In genomic region chr18:63828120-63828519, GRCh38 we compare ENCODE assay signal across 18 cellular contexts. TPM values are rescaled to one million over a fixed set of nuclear protein-coding genes. Genes with fewer than 3 reads are reported as not detected.
DNase-seq lines count a peak whose midpoint lies in the region; ATAC-seq, FAIRE-seq and TF ChIP-seq lines count a peak whose summit lies in the region.
"Had no signal": no experiment of that assay in that cellular context is flagged by ENCODE, and none has a peak within 500 bp of the region (broad histone marks: within the 10 kb centered on the region; RNA-seq: fewer than 3 reads in every experiment).

No MANE protein-coding gene starts in this region.

- no peaks in the 10 kb centered on the region for H3K79me1 ChIP-seq in IMR-90 (ENCODE audit: low read depth in 1 of 2, low read length in 2 of 2)

- intact Hi-C loops in IMR-90 (cut with micrococcal nuclease): no loop called here

- ATAC-seq in IMR-90 (ENCODE audit: low read depth) (no peak), SK-N-SH treated with all-trans-retinoic acid at 6 μM for 48 hours (0 out of 3 replicates have a peak, but pooled peaks have one; percentile 9), GM21786 (IDR thresholded peaks at IDR 0.05; ENCODE audit: unreplicated experiment) (no peak), HG03378 (IDR thresholded peaks at IDR 0.05; ENCODE audit: unreplicated experiment) (no peak)
- ATAC-seq: HepG2 had no signal

- H3K27ac ChIP-seq in IMR-90 (ENCODE audit: insufficient read depth, low read length): no peak overlapping the region
- no peak overlapping the region for H3K27ac ChIP-seq in osteoblast (ENCODE audit: low read depth, low read length)
- H3K27ac ChIP-seq: BLaER1 treated with 17β-estradiol and CSF1 and Interleukin-3, amounts not matched to agents 10 nM and 100 nM had no signal

- H2BK120ac ChIP-seq in IMR-90 (ENCODE audit: low read depth, low read length): peak overlapping the region; percentile 90; the same call in 1 of the 2 replicates

- no peak for DNase-seq in D721Med (ENCODE audit: insufficient read length, low spot score)
- no peak for DNase-seq in IMR-90
- peak; percentile 7 for DNase-seq in left kidney (ENCODE audit: low read depth, low spot score)
- DNase-seq in osteoblast (ENCODE audit: insufficient read length, low spot score, missing footprints): no peak
- DNase-seq: 8988T; AML-193; Calu3; CD4-positive, CD25-positive, alpha-beta regulatory T cell; DMS79 treated with DMSO at 0.1 percent for 48 hours; H7 had no signal

- H4K5ac ChIP-seq in IMR-90 (ENCODE audit: low read depth, low read length): no peak overlapping the region; the same call in 1 of the 2 replicates

- H2AK9ac ChIP-seq in IMR-90 (replicated peaks; ENCODE audit: low read depth, low read length, poor library complexity): no peak overlapping the region

- FAIRE-seq in D721Med (lab: Jason Lieb, UNC): peak; percentile 84
- FAIRE-seq: G401.6, GM12891, HepG2, HTR-8/SVneo had no signal

- WGBS in IMR-90 (ENCODE audit: extremely low coverage in 2 of 2, insufficient read length in 1 of 2), 2 experiments: no CpG with 5 or more reads among the region's 3 CpGs

- H3K4me3 ChIP-seq in IMR-90 (ENCODE audit: insufficient read depth, low read depth, low read length) (no peak overlapping the region), osteoblast (ENCODE audit: insufficient read depth, low read length) (no peak overlapping the region)
- H3K4me3 ChIP-seq: BLaER1 treated with 17β-estradiol and CSF1 and Interleukin-3, amounts not matched to agents 10 nM and 100 nM had no signal

- CTCF ChIA-PET in IMR-90 (lab: Yijun Ruan, JAX): interaction anchor here (1.0 kb wide), 1 partner anchor 9 kb away, joined by 3 read pairs; no protein-coding TSS in a partner anchor

- H3K36me3 ChIP-seq in IMR-90 (ENCODE audit: control insufficient read depth, insufficient read depth, low read length) (no peaks in the 10 kb centered on the region), osteoblast (ENCODE audit: insufficient read depth, low read length) (no peaks in the 10 kb centered on the region)
- H3K36me3 ChIP-seq: BLaER1 treated with 17β-estradiol and CSF1 and Interleukin-3, amounts not matched to agents 10 nM and 100 nM had no signal

- H4K91ac ChIP-seq in IMR-90 (ENCODE audit: insufficient read depth, low read depth, low read length): no peak overlapping the region

- TF ChIP-seq CTCF in D721Med (IDR thresholded peaks at IDR 0.05; ENCODE audit: insufficient read depth, missing control alignments): no peak
- no peak for TF ChIP-seq CTCF in IMR-90 (conservative IDR thresholded peaks at IDR 0.05; ENCODE audit: low read depth, low read length)
- no peak for TF ChIP-seq CTCF in osteoblast (IDR thresholded peaks at IDR 0.05; ENCODE audit: extremely low read depth, low read depth, low read length)

- peak overlapping the region; percentile 33 for H2BK20ac ChIP-seq in IMR-90 (ENCODE audit: low read depth, low read length)

- BruUV-seq in IMR-90 (replicated peaks; lab: Mats Ljungman, UMichigan): no TSS peak

- H2BK15ac ChIP-seq in IMR-90 (ENCODE audit: low read depth, low read length): no peak overlapping the region

- H2BK5ac ChIP-seq in IMR-90 (ENCODE audit: low read depth, low read length, poor library complexity, severe bottlenecking): no peak overlapping the region

- peak overlapping the region; percentile 72; the same call in 1 of the 2 replicates for H3K4ac ChIP-seq in IMR-90 (ENCODE audit: low read depth, low read length)

- no peak for TF ChIP-seq POLR2A in IMR-90 (IDR thresholded peaks at IDR 0.05; ENCODE audit: low read depth, low read length)

- H3K9ac ChIP-seq in IMR-90 (ENCODE audit: low read depth, low read length): no peak overlapping the region
- H3K9ac ChIP-seq: BLaER1 treated with 17β-estradiol and CSF1 and Interleukin-3, amounts not matched to agents 10 nM and 100 nM had no signal

- H3K79me2 ChIP-seq in osteoblast (ENCODE audit: insufficient read depth, low read length): no peaks in the 10 kb centered on the region

- H3K4me2 ChIP-seq in IMR-90 (ENCODE audit: low read depth, low read length) (peak overlapping the region; percentile 28; the same call in 1 of the 2 replicates), osteoblast (ENCODE audit: insufficient read depth, low read length) (no peak overlapping the region)
- H3K4me2 ChIP-seq: BLaER1 treated with 17β-estradiol and CSF1 and Interleukin-3, amounts not matched to agents 10 nM and 100 nM had no signal

- TF ChIP-seq RAD21 in IMR-90 (IDR thresholded peaks at IDR 0.05; ENCODE audit: low read length): no peak

- POLR2A ChIA-PET in IMR-90 (lab: Charles Lee; ENCODE audit: unreplicated experiment): no interaction called here

- peak overlapping the region in 1 of 2 experiments; percentile 53; a peak in 2 of 4 replicates for H4K8ac ChIP-seq in IMR-90 (ENCODE audit: low read depth in 2 of 2, low read length in 2 of 2)

- H3K18ac ChIP-seq in IMR-90 (ENCODE audit: low read depth, low read length): peak overlapping the region; percentile 61; the same call in 1 of the 2 replicates

- H3K23ac ChIP-seq in IMR-90 (ENCODE audit: low read depth, low read length): no peak overlapping the region

- H3K27me3 ChIP-seq in IMR-90 (ENCODE audit: control insufficient read depth, insufficient read depth, low read length) (no peaks in the 10 kb centered on the region), osteoblast (ENCODE audit: insufficient read depth, low read length) (no peaks in the 10 kb centered on the region)
- H3K27me3 ChIP-seq: BLaER1 treated with 17β-estradiol and CSF1 and Interleukin-3, amounts not matched to agents 10 nM and 100 nM had no signal

- H3K56ac ChIP-seq in IMR-90 (ENCODE audit: extremely low read depth, insufficient read depth, low read length): no peak overlapping the region

- peak overlapping the region; percentile 87 for H3K14ac ChIP-seq in IMR-90 (replicated peaks; ENCODE audit: low read depth, low read length)

- H3K9me3 ChIP-seq in IMR-90 (ENCODE audit: control insufficient read depth, insufficient read depth, low read length) (no peaks in the 10 kb centered on the region), osteoblast (ENCODE audit: low read depth, low read length) (no peaks in the 10 kb centered on the region)
- H3K9me3 ChIP-seq: BLaER1 treated with 17β-estradiol and CSF1 and Interleukin-3, amounts not matched to agents 10 nM and 100 nM had no signal

- H3K4me1 ChIP-seq in IMR-90 (ENCODE audit: control insufficient read depth, insufficient read depth, low read length): peaks cover 15% of the 10 kb centered on the region
- peaks cover 49% of the 10 kb centered on the region for H3K4me1 ChIP-seq in osteoblast (ENCODE audit: insufficient read depth, low read length)

- dilution Hi-C loops in IMR-90 (cut with HindIII; ENCODE audit: low sequenced_read_pairs, unreplicated experiment): no loop called here

- H2AK5ac ChIP-seq in IMR-90 (ENCODE audit: low read depth, low read length): no peak overlapping the region

- peaks cover 9% of the 10 kb centered on the region for H3K9me1 ChIP-seq in IMR-90 (ENCODE audit: insufficient read depth, low read length)

- H2AFZ ChIP-seq in IMR-90 (replicated peaks; ENCODE audit: low read length, poor library complexity) (peak overlapping the region; percentile 75), osteoblast (ENCODE audit: low read length) (no peak overlapping the region)

- H4K20me1 ChIP-seq in IMR-90 (ENCODE audit: insufficient read depth, low read length) (no peaks in the 10 kb centered on the region), osteoblast (ENCODE audit: insufficient read depth, low read length) (no peaks in the 10 kb centered on the region)
- H4K20me1 ChIP-seq: BLaER1 treated with 17β-estradiol and CSF1 and Interleukin-3, amounts not matched to agents 10 nM and 100 nM had no signal

- in situ Hi-C loops in IMR-90 (cut with MboI; ENCODE audit: low sequenced_read_pairs): no loop called here

TF ChIP-seq in IMR-90, 13 proteins besides CTCF, POLR2A, EP300 and RAD21 (continues in another document):
- TF ChIP-seq, protein P1, sequence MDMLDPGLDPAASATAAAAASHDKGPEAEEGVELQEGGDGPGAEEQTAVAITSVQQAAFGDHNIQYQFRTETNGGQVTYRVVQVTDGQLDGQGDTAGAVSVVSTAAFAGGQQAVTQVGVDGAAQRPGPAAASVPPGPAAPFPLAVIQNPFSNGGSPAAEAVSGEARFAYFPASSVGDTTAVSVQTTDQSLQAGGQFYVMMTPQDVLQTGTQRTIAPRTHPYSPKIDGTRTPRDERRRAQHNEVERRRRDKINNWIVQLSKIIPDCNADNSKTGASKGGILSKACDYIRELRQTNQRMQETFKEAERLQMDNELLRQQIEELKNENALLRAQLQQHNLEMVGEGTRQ (IDR thresholded peaks at IDR 0.05; ENCODE audit: low read depth, low read length): no peak
- no peak for TF ChIP-seq NFE2L2 (IDR thresholded peaks at IDR 0.05; ENCODE audit: low read depth, low read length)
- no peak for TF ChIP-seq BHLHE40 (IDR thresholded peaks at IDR 0.05; ENCODE audit: low read depth, low read length)
- TF ChIP-seq FOS (IDR thresholded peaks at IDR 0.05; ENCODE audit: low read depth, low read length): no peak
- no peak for TF ChIP-seq SMC3 (IDR thresholded peaks at IDR 0.05; ENCODE audit: low read depth, low read length)
- TF ChIP-seq CEBPB (IDR thresholded peaks at IDR 0.05; ENCODE audit: low read depth, low read length): no peak

TF ChIP-seq in SK-N-SH treated with all-trans-retinoic acid at 6 μM for 48 hours, 23 proteins besides CTCF, POLR2A, EP300 and RAD21 (continues in another document):
- no peak for TF ChIP-seq OSR1 (CRISPR knock-in tag; IDR thresholded peaks at IDR 0.05)
- no peak for TF ChIP-seq RARB (CRISPR knock-in tag; IDR thresholded peaks at IDR 0.05)
- no peak for TF ChIP-seq TOX (CRISPR knock-in tag; IDR thresholded peaks at IDR 0.05; ENCODE audit: borderline replicate concordance)
- TF ChIP-seq GLIS3 (CRISPR knock-in tag; IDR thresholded peaks at IDR 0.05): no peak
- no peak for TF ChIP-seq PPARA (CRISPR knock-in tag; IDR thresholded peaks at IDR 0.05; ENCODE audit: borderline replicate concordance)

RNA-seq across cellular contexts. Expression of gene SERPINB7, which starts 52.9 kb away (rescaled TPM):
- total RNA-seq in IMR-90 (2012; rRNA removed) (100 and 120 TPM in 2 replicates), osteoblast (0.36 and 0.88 TPM in 2 replicates)
- polyA plus RNA-seq in IMR-90 (2012; rRNA removed): 76.5 and 79.9 TPM in 2 replicates
- 21.4 and 33.7 TPM in 2 replicates for polyA plus RNA-seq in IMR-90 (2012; cell fraction: cytosol; rRNA removed)
- 4.6 and 37.3 TPM in 2 replicates for polyA plus RNA-seq in IMR-90 (2012; cell fraction: nucleus; rRNA removed; ENCODE audit: low replicate concordance)
- total RNA-seq: CD4-positive, CD25-positive, alpha-beta regulatory T cell; H7; HepG2 had no signal
- polyA plus RNA-seq: CD4-positive, CD25-positive, alpha-beta regulatory T cell; HepG2 had no signal

RNA-seq across cellular contexts. Expression of gene SERPINB2, which starts 59.4 kb away (rescaled TPM):
- total RNA-seq in IMR-90 (2012; rRNA removed) (34.4 and 43.0 TPM in 2 replicates), osteoblast (0.72 and 1.8 TPM in 2 replicates)
- polyA plus RNA-seq in IMR-90 (2012; rRNA removed): 32.1 and 46.4 TPM in 2 replicates
- 5.3 and 22.9 TPM in 2 replicates for polyA plus RNA-seq in IMR-90 (2012; cell fraction: cytosol; rRNA removed)
- 5.4 and 32.1 TPM in 2 replicates for polyA plus RNA-seq in IMR-90 (2012; cell fraction: nucleus; rRNA removed; ENCODE audit: low replicate concordance)
- total RNA-seq: CD4-positive, CD25-positive, alpha-beta regulatory T cell; H7 had no signal
- polyA plus RNA-seq: CD4-positive, CD25-positive, alpha-beta regulatory T cell had no signal

Comparison
In these comparisons a context has a peak if more than half of its experiments do, and no peak if none do; other contexts are left out.
1. RNA of gene SERPINB7, which starts 52.9 kb away (total RNA-seq): 100 to 120 TPM in IMR-90; 0.36 to 0.88 TPM in osteoblast; every median in the first group is over 10 times any median in the second.
2. RNA of gene SERPINB2, which starts 59.4 kb away (total RNA-seq): 34.4 to 43.0 TPM in IMR-90; 0.72 to 1.8 TPM in osteoblast; every median in the first group is over 10 times any median in the second.